Comparison of ENCODE assay signal across 12 cellular contexts in genomic region chr19:29809795-29810503, GRCh38. TPM values are rescaled to one million over a fixed set of nuclear protein-coding genes. Genes with fewer than 3 reads are reported as not detected.
DNase-seq lines count a peak whose midpoint lies in the region; ATAC-seq and TF ChIP-seq lines count a peak whose summit lies in the region.
"Had no signal": no experiment of that assay in that cellular context is flagged by ENCODE, and none has a peak within 500 bp of the region (broad histone marks: within the 10 kb centered on the region; RNA-seq: fewer than 3 reads in every experiment).

No MANE protein-coding gene starts in this region.

- CTCF ChIA-PET in CD8-positive, alpha-beta memory T cell (lab: Charles Lee), result no interaction called here
- CTCF ChIA-PET in HCT116 (lab: Charles Lee), result interaction anchor here (0.6 kb wide), 2 partner anchors 14 to 35 kb away, joined by 3 read pairs; no protein-coding TSS in a partner anchor

- H3K4me3 Mint-ChIP-seq in CD8-positive, alpha-beta memory T cell, result peak overlapping the region in 5 of 7 donors; percentile 69 to 78 (median 75)
- peak overlapping the region; percentile 86 for H3K4me3 Mint-ChIP-seq in activated T-helper 1 cell treated with anti-CD3 and anti-CD28 coated beads, Interleukin-12 subunit alpha, Interleukin-12 subunit beta, Interleukin-2, Interleukin-4 antibody, amounts not matched to agents 30 ng/mL and 10 ng/mL and 1 ng/mL, durations not matched to agents 14 hours and 24 hours and 36 hours
- H3K4me3 Mint-ChIP-seq in natural killer cell, result peak overlapping the region; percentile 86

- no peaks in the 10 kb centered on the region for H3K9me3 ChIP-seq in CD8-positive, alpha-beta memory T cell (ENCODE audit: low read length)
- H3K9me3 ChIP-seq in HCT116 (ENCODE audit: control insufficient read depth in 1 of 2, insufficient read depth in 1 of 2, low read depth in 1 of 2, low read length in 2 of 2), result no peaks in the 10 kb centered on the region
- H3K9me3 ChIP-seq: right atrium auricular region, SJSA1 had no signal

- POLR2A ChIA-PET in CD8-positive, alpha-beta memory T cell (lab: Charles Lee), result interaction anchor here (0.9 kb wide), 1 partner anchor 36 kb away, joined by 3 read pairs; no protein-coding TSS in a partner anchor
- POLR2A ChIA-PET in HCT116 (lab: Charles Lee), result no interaction called here

- no peak for TF ChIP-seq RAD21 in HCT116 (IDR thresholded peaks at IDR 0.05; ENCODE audit: low read depth)

- RAD21 ChIA-PET in HCT116 (lab: Charles Lee; ENCODE audit: low non-redundant PET in 1 of 2, low total read pairs in 2 of 2, uncharacterized antibody in 2 of 2, unreplicated experiment in 2 of 2), result no interaction called here

- no peak for DNase-seq in CD8-positive, alpha-beta memory T cell
- DNase-seq in HCT116 (ENCODE audit: low read depth, low spot score) (no peak), natural killer cell (no peak)
- DNase-seq in activated T-helper 1 cell treated with anti-CD3 and anti-CD28 coated beads, Interleukin-12 subunit alpha, Interleukin-12 subunit beta, Interleukin-2, Interleukin-4 antibody, amounts not matched to agents 30 ng/mL and 10 ng/mL and 1 ng/mL, durations not matched to agents 14 hours and 24 hours and 36 hours (ENCODE audit: low spot score), result no peak
- DNase-seq in activated CD4-positive, CD25-positive, alpha-beta regulatory T cell treated with anti-CD3 and anti-CD28 coated beads, Interleukin-2, amount 50 U/mL, for 72 hours, result no peak
- DNase-seq: activated CD4-positive, alpha-beta T cell treated with anti-CD3 and anti-CD28 coated beads for 1 hour; NCI-H1436; NCI-H526 had no signal

- TF ChIP-seq CTCF in HCT116 (IDR thresholded peaks at IDR 0.05 in 2 of 3, conservative IDR thresholded peaks at IDR 0.05 in 1 of 3; ENCODE audit: borderline replicate concordance in 1 of 3, insufficient read depth in 1 of 3, low read depth in 2 of 3, low read length in 2 of 3), result no peak
- no peak for TF ChIP-seq CTCF in natural killer cell (IDR thresholded peaks at IDR 0.05)

- no peaks in the 10 kb centered on the region for H3K9me3 Mint-ChIP-seq in CD8-positive, alpha-beta memory T cell
- no peaks in the 10 kb centered on the region for H3K9me3 Mint-ChIP-seq in activated T-helper 1 cell treated with anti-CD3 and anti-CD28 coated beads, Interleukin-12 subunit alpha, Interleukin-12 subunit beta, Interleukin-2, Interleukin-4 antibody, amounts not matched to agents 30 ng/mL and 10 ng/mL and 1 ng/mL, durations not matched to agents 14 hours and 24 hours and 36 hours
- no peaks in the 10 kb centered on the region for H3K9me3 Mint-ChIP-seq in natural killer cell

- no peaks in the 10 kb centered on the region for H3K27me3 ChIP-seq in CD8-positive, alpha-beta memory T cell (ENCODE audit: insufficient read depth, low read length, poor library complexity, severe bottlenecking)
- no peaks in the 10 kb centered on the region for H3K27me3 ChIP-seq in HCT116 (ENCODE audit: insufficient read depth, low read length)
- H3K27me3 ChIP-seq: right atrium auricular region, SJSA1 had no signal

- H3K27ac ChIP-seq in CD8-positive, alpha-beta memory T cell (ENCODE audit: low read depth, low read length), result no peak overlapping the region
- H3K27ac ChIP-seq in HCT116 (ENCODE audit: low read depth, low read length), result 0 out of 2 replicates have a peak overlapping the region, but pooled peaks have one; percentile 15
- H3K27ac ChIP-seq: SJSA1 had no signal

- H3K4me1 ChIP-seq in CD8-positive, alpha-beta memory T cell (ENCODE audit: insufficient read depth, low read length), result no peaks in the 10 kb centered on the region
- peaks cover 16 to 37% of the 10 kb centered on the region in 2 experiments for H3K4me1 ChIP-seq in HCT116 (ENCODE audit: control insufficient read depth in 1 of 2, insufficient read depth in 2 of 2, low read length in 2 of 2)

- no peaks in the 10 kb centered on the region for H3K9me2 ChIP-seq in HCT116 (ENCODE audit: insufficient read depth)

- no peaks in the 10 kb centered on the region for H4K20me1 ChIP-seq in HCT116 (ENCODE audit: insufficient read depth)

- no peaks in the 10 kb centered on the region for H3K36me3 ChIP-seq in CD8-positive, alpha-beta memory T cell (ENCODE audit: insufficient read depth, low read length)
- H3K36me3 ChIP-seq in HCT116 (ENCODE audit: control insufficient read depth in 1 of 2, insufficient read depth in 2 of 2, low read length in 2 of 2), result peaks cover 2 to 12% of the 10 kb centered on the region in 2 experiments; a peak in 1 of 4 replicates
- H3K36me3 ChIP-seq: right atrium auricular region had no signal

- intact Hi-C loops in HCT116 (cut with micrococcal nuclease), result loop anchor here (2.0 kb wide), 1 partner anchor 35 kb away; no protein-coding TSS in a partner anchor
- intact Hi-C loops in activated T-helper 1 cell treated with anti-CD3 and anti-CD28 coated beads, Interleukin-12 subunit alpha, Interleukin-12 subunit beta, Interleukin-2, Interleukin-4 antibody, amounts not matched to agents 30 ng/mL and 10 ng/mL and 1 ng/mL, durations not matched to agents 14 hours and 24 hours and 36 hours (cut with micrococcal nuclease), result loop anchor here (2.0 kb wide), 1 partner anchor 203 kb away; the partner anchor contains the start of gene POP4
- intact Hi-C loops in natural killer cell (cut with micrococcal nuclease), result loop anchor here (2.0 to 10.0 kb wide), 2 partner anchors 133 to 595 kb away; partner anchors contain the start of genes UQCRFS1 and URI1

- H3K9ac ChIP-seq in HCT116 (ENCODE audit: low read length), result peak overlapping the region; percentile 78; the same call in 1 of the 2 replicates

- no peak overlapping the region for H3K4me3 ChIP-seq in CD8-positive, alpha-beta memory T cell (ENCODE audit: low read length)
- H3K4me3 ChIP-seq in HCT116 (replicated peaks in 1 of 2; ENCODE audit: low read depth in 1 of 2, low read length in 2 of 2), result peak overlapping the region in 1 of 2 experiments; percentile 69; a peak in 1 of 4 replicates
- H3K4me3 ChIP-seq: SJSA1 had no signal

- no peak for TF ChIP-seq POLR2A in HCT116 (IDR thresholded peaks at IDR 0.05; ENCODE audit: borderline replicate concordance, extremely low read depth, insufficient read depth, insufficient read length)

- peaks cover 8% of the 10 kb centered on the region; the same call in 1 of the 2 replicates for H3K79me2 ChIP-seq in HCT116 (ENCODE audit: insufficient read depth, low read length)

- peaks cover 0 to 2% (median 0%) of the 10 kb centered on the region in 3 donors for H3K36me3 Mint-ChIP-seq in CD8-positive, alpha-beta memory T cell
- H3K36me3 Mint-ChIP-seq in activated T-helper 1 cell treated with anti-CD3 and anti-CD28 coated beads, Interleukin-12 subunit alpha, Interleukin-12 subunit beta, Interleukin-2, Interleukin-4 antibody, amounts not matched to agents 30 ng/mL and 10 ng/mL and 1 ng/mL, durations not matched to agents 14 hours and 24 hours and 36 hours (ENCODE audit: low read depth), result peaks cover 20% of the 10 kb centered on the region
- H3K36me3 Mint-ChIP-seq in natural killer cell, result no peaks in the 10 kb centered on the region

- H3K27ac Mint-ChIP-seq in CD8-positive, alpha-beta memory T cell, result peak overlapping the region in 7 of 8 donors; percentile 9 to 93 (median 86)
- H3K27ac Mint-ChIP-seq in activated T-helper 1 cell treated with anti-CD3 and anti-CD28 coated beads, Interleukin-12 subunit alpha, Interleukin-12 subunit beta, Interleukin-2, Interleukin-4 antibody, amounts not matched to agents 30 ng/mL and 10 ng/mL and 1 ng/mL, durations not matched to agents 14 hours and 24 hours and 36 hours, result peak overlapping the region; percentile 92
- peak overlapping the region; percentile 73 to 84 for H3K27ac Mint-ChIP-seq in natural killer cell

- H3K4me2 ChIP-seq in HCT116 (ENCODE audit: low read length), result peak overlapping the region; percentile 93

- BruUV-seq in HCT116 (replicated peaks; lab: Mats Ljungman, UMichigan), result no TSS peak

- no peak overlapping the region for H2AFZ ChIP-seq in HCT116 (ENCODE audit: low read depth, low read length, poor library complexity, severe bottlenecking)

- H3K4me1 Mint-ChIP-seq in CD8-positive, alpha-beta memory T cell, result peaks cover 7 to 16% (median 12%) of the 10 kb centered on the region in 3 donors
- H3K4me1 Mint-ChIP-seq in activated T-helper 1 cell treated with anti-CD3 and anti-CD28 coated beads, Interleukin-12 subunit alpha, Interleukin-12 subunit beta, Interleukin-2, Interleukin-4 antibody, amounts not matched to agents 30 ng/mL and 10 ng/mL and 1 ng/mL, durations not matched to agents 14 hours and 24 hours and 36 hours (ENCODE audit: low read depth), result peaks cover 35% of the 10 kb centered on the region
- H3K4me1 Mint-ChIP-seq in natural killer cell, result peaks cover 5 to 13% of the 10 kb centered on the region in 2 donors

- ATAC-seq in HCT116 (no peak), natural killer cell (no peak), GM18520 (IDR thresholded peaks at IDR 0.05; ENCODE audit: unreplicated experiment) (no peak), HG02798 (IDR thresholded peaks at IDR 0.05; ENCODE audit: poor library complexity, unreplicated experiment) (no peak)

- no peaks in the 10 kb centered on the region for H3K27me3 Mint-ChIP-seq in CD8-positive, alpha-beta memory T cell
- H3K27me3 Mint-ChIP-seq in activated T-helper 1 cell treated with anti-CD3 and anti-CD28 coated beads, Interleukin-12 subunit alpha, Interleukin-12 subunit beta, Interleukin-2, Interleukin-4 antibody, amounts not matched to agents 30 ng/mL and 10 ng/mL and 1 ng/mL, durations not matched to agents 14 hours and 24 hours and 36 hours (ENCODE audit: insufficient read depth), result no peaks in the 10 kb centered on the region
- H3K27me3 Mint-ChIP-seq in natural killer cell (ENCODE audit: low read depth in 2 of 2), result no peaks in the 10 kb centered on the region

TF ChIP-seq in HCT116, 20 proteins besides CTCF, POLR2A, EP300 and RAD21 (continues in another document):
- no peak for TF ChIP-seq CEBPB (IDR thresholded peaks at IDR 0.05; ENCODE audit: low read depth)

RNA-seq across cellular contexts. Expression of gene CCNE1, which starts 1.8 kb away (rescaled TPM):
- total RNA-seq in CD8-positive, alpha-beta memory T cell, result 10 to 100 TPM; 30.3 to 33.9 TPM
- polyA plus RNA-seq in CD8-positive, alpha-beta memory T cell, result 1.3 TPM
- total RNA-seq in HCT116 (2021; ENCODE audit: unreplicated experiment) (29.3 TPM), natural killer cell (1 to 10 TPM; 2.6 to 6.7 (median 2.9) TPM)
- 14.7 and 18.4 TPM in 2 replicates for polyA plus RNA-seq in HCT116 (2012)
- 55.1 and 58.4 TPM in 2 replicates for total RNA-seq in activated T-helper 1 cell treated with anti-CD3 and anti-CD28 coated beads, Interleukin-12 subunit alpha, Interleukin-12 subunit beta, Interleukin-2, Interleukin-4 antibody, amounts not matched to agents 30 ng/mL and 10 ng/mL and 1 ng/mL, durations not matched to agents 14 hours and 24 hours and 36 hours
